8 cellular contexts compared by ENCODE assay signal in genomic region chr7:158495780-158496179, GRCh38.
A peak's percentile ranks its signal among the peaks of the same experiment; 100 is the strongest.
DNase-seq lines count a peak whose midpoint lies in the region; ATAC-seq and TF ChIP-seq lines count a peak whose summit lies in the region.

No MANE protein-coding gene starts in this region.

- no peak overlapping the region for H3K27ac Mint-ChIP-seq in T-helper 2 cell treated with Interferon-gamma antibody and Interleukin-4, amounts not matched to agents 5 μg/mL and 100 μg/mL, for 36 hours

- peaks cover 2% of the 10 kb centered on the region for H3K4me1 Mint-ChIP-seq in T-helper 2 cell treated with Interferon-gamma antibody and Interleukin-4, amounts not matched to agents 5 μg/mL and 100 μg/mL, for 36 hours (ENCODE audit: low read depth)

- TF ChIP-seq CTCF in GM10248 (IDR thresholded peaks at IDR 0.05; ENCODE audit: control extremely low read depth, extremely low read depth, low read depth, missing control alignments), result peak; percentile 45

- ATAC-seq in HG03442 (IDR thresholded peaks at IDR 0.05; ENCODE audit: unreplicated experiment) (no peak), GM19023 (IDR thresholded peaks at IDR 0.05; ENCODE audit: unreplicated experiment) (no peak)

- POLR2A ChIA-PET in GM10248 (lab: Yijun Ruan, JAX), result no interaction called here

- DNase-seq in A172 (ENCODE audit: low spot score) (peak; percentile 34), GM10248 (ENCODE audit: extremely low spot score) (peak; percentile 39), NCI-H345 treated with DMSO at 0.1 percent for 48 hours (lab: John Stamatoyannopoulos, UW; ENCODE audit: unreplicated experiment) (peak; percentile 55), dermis blood vessel endothelial cell (peak; percentile 26), inferior parietal cortex (ENCODE audit: extremely low spot score) (no peak)
- no peak for DNase-seq in T-helper 2 cell treated with Interferon-gamma antibody and Interleukin-4, amounts not matched to agents 5 μg/mL and 100 μg/mL, for 36 hours (ENCODE audit: low spot score)

- no peaks in the 10 kb centered on the region for H3K36me3 Mint-ChIP-seq in T-helper 2 cell treated with Interferon-gamma antibody and Interleukin-4, amounts not matched to agents 5 μg/mL and 100 μg/mL, for 36 hours (ENCODE audit: low read depth)

- H3K9me3 Mint-ChIP-seq in T-helper 2 cell treated with Interferon-gamma antibody and Interleukin-4, amounts not matched to agents 5 μg/mL and 100 μg/mL, for 36 hours, result no peaks in the 10 kb centered on the region

- H3K27me3 Mint-ChIP-seq in T-helper 2 cell treated with Interferon-gamma antibody and Interleukin-4, amounts not matched to agents 5 μg/mL and 100 μg/mL, for 36 hours (ENCODE audit: low read depth), result no peaks in the 10 kb centered on the region

- CTCF ChIA-PET in GM10248 (lab: Yijun Ruan, JAX), result no interaction called here

- no peak overlapping the region for H3K4me3 Mint-ChIP-seq in T-helper 2 cell treated with Interferon-gamma antibody and Interleukin-4, amounts not matched to agents 5 μg/mL and 100 μg/mL, for 36 hours

Comparison
In these comparisons a context has a peak if more than half of its experiments do, and no peak if none do; other contexts are left out.
1. DNase-seq: peak in A172 (single experiment), GM10248 (single experiment), NCI-H345 treated with DMSO at 0.1 percent for 48 hours (single experiment) and dermis blood vessel endothelial cell (single experiment); none in T-helper 2 cell treated with Interferon-gamma antibody and Interleukin-4, amounts not matched to agents 5 μg/mL and 100 μg/mL, for 36 hours (single experiment) and inferior parietal cortex (single experiment).